Comparison of ENCODE assay signal across 17 cellular contexts in the genomic region with DNA sequence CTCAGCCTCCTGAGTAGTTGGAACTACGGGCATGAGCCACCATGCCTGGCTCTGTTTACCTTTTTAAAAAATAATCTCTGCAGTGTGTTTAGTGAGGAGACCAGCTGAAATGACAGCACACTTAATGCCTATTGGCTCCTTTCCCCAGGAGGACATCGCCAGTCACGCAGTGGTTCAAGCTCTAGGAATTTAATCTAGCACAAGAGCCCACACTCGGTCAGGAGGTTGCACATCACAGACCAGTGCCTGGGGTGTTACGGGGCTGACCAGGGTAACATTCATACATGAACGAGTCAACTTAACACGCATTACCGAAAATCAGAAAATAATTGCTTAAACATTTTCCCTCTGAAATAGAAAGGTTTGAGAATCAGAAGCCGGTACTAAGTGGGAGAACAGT.
DNase-seq lines count a peak whose midpoint lies in the region; ATAC-seq and TF ChIP-seq lines count a peak whose summit lies in the region.
"Had no signal": no experiment of that assay in that cellular context is flagged by ENCODE, and none has a peak within 500 bp of the region (broad histone marks: within the 10 kb centered on the region; RNA-seq: fewer than 3 reads in every experiment).

No MANE protein-coding gene starts in this region.

- H3K4me3 Mint-ChIP-seq in activated T-helper 1 cell treated with anti-CD3 and anti-CD28 coated beads, Interleukin-12 subunit alpha, Interleukin-12 subunit beta, Interleukin-2, Interleukin-4 antibody, amounts not matched to agents 30 ng/mL and 10 ng/mL and 1 ng/mL, durations not matched to agents 14 hours and 24 hours and 36 hours: no peak overlapping the region
- H3K4me3 Mint-ChIP-seq: CD14-positive monocyte; CD8-positive, alpha-beta T cell had no signal

- H2AK5ac ChIP-seq in mesendoderm (ENCODE audit: low read length): no peak overlapping the region

- H3K4me1 Mint-ChIP-seq in activated T-helper 1 cell treated with anti-CD3 and anti-CD28 coated beads, Interleukin-12 subunit alpha, Interleukin-12 subunit beta, Interleukin-2, Interleukin-4 antibody, amounts not matched to agents 30 ng/mL and 10 ng/mL and 1 ng/mL, durations not matched to agents 14 hours and 24 hours and 36 hours (ENCODE audit: low read depth): no peaks in the 10 kb centered on the region
- H3K4me1 Mint-ChIP-seq: CD14-positive monocyte had no signal

- no CpG with 5 or more reads among the region's 9 CpGs for WGBS in mesendoderm (ENCODE audit: extremely low coverage, insufficient coverage, low lambda C conversion rate)

- H3K4me1 ChIP-seq in left ventricle myocardium inferior: peaks cover 26% of the 10 kb centered on the region
- no peaks in the 10 kb centered on the region for H3K4me1 ChIP-seq in mesendoderm (ENCODE audit: control insufficient read depth, low read depth, low read length)
- H3K4me1 ChIP-seq: HAP-1 had no signal

- peaks cover 9% of the 10 kb centered on the region for H3K9me3 ChIP-seq in left ventricle myocardium inferior (replicated peaks)
- H3K9me3 ChIP-seq: BLaER1, HAP-1 had no signal

- H3K27me3 ChIP-seq in left ventricle myocardium inferior (ENCODE audit: low read depth) (no peaks in the 10 kb centered on the region), mesendoderm (ENCODE audit: insufficient read depth, low read length, poor library complexity) (no peaks in the 10 kb centered on the region)
- H3K27me3 ChIP-seq: BLaER1 had no signal

- no peak overlapping the region for H3K4me3 ChIP-seq in left ventricle myocardium inferior
- no peak overlapping the region for H3K4me3 ChIP-seq in mesendoderm (ENCODE audit: low read length)
- H3K4me3 ChIP-seq: BLaER1, GM12878, HAP-1 had no signal

- H2BK5ac ChIP-seq in mesendoderm (ENCODE audit: low read length): no peak overlapping the region

- no peaks in the 10 kb centered on the region for H3K79me1 ChIP-seq in mesendoderm (ENCODE audit: low read length)

- intact Hi-C loops in Right ventricle myocardium superior (cut with DNase I): no loop called here
- intact Hi-C loops in left ventricle myocardium inferior (cut with micrococcal nuclease): no loop called here
- intact Hi-C loops in activated T-helper 1 cell treated with anti-CD3 and anti-CD28 coated beads, Interleukin-12 subunit alpha, Interleukin-12 subunit beta, Interleukin-2, Interleukin-4 antibody, amounts not matched to agents 30 ng/mL and 10 ng/mL and 1 ng/mL, durations not matched to agents 14 hours and 24 hours and 36 hours (cut with micrococcal nuclease): no loop called here

- H3K27ac ChIP-seq in left ventricle myocardium inferior (replicated peaks): peak overlapping the region; percentile 55
- no peak overlapping the region for H3K27ac ChIP-seq in mesendoderm (ENCODE audit: low read depth, low read length)
- H3K27ac ChIP-seq: BLaER1 had no signal

- H4K8ac ChIP-seq in mesendoderm (ENCODE audit: low read depth, low read length): no peak overlapping the region

- no peak overlapping the region for H3K9ac ChIP-seq in mesendoderm (ENCODE audit: low read length)
- H3K9ac ChIP-seq: BLaER1 had no signal

- no peak overlapping the region for H4K5ac ChIP-seq in mesendoderm (ENCODE audit: low read length)

- no peak overlapping the region for H2BK15ac ChIP-seq in mesendoderm (replicated peaks; ENCODE audit: low read depth)

- no peak overlapping the region for H3K4ac ChIP-seq in mesendoderm (ENCODE audit: low read depth, low read length)

- DNase-seq in amniotic epithelial cell (ENCODE audit: low read depth) (peak; percentile 30), Right ventricle myocardium superior (no peak), left ventricle myocardium inferior (no peak), mesendoderm (no peak), NCI-H774 (lab: John Stamatoyannopoulos, UW) (no peak)
- DNase-seq in activated T-helper 1 cell treated with anti-CD3 and anti-CD28 coated beads, Interleukin-12 subunit alpha, Interleukin-12 subunit beta, Interleukin-2, Interleukin-4 antibody, amounts not matched to agents 30 ng/mL and 10 ng/mL and 1 ng/mL, durations not matched to agents 14 hours and 24 hours and 36 hours (ENCODE audit: low spot score): no peak
- no peak for DNase-seq in stimulated activated CD4-positive, alpha-beta T cell treated with anti-CD3 and anti-CD28 coated beads, Interleukin-12 subunit alpha, Interleukin-12 subunit beta, amount 100 ng/mL, for 4 hours
- DNase-seq: 8988T; Calu3; CD8-positive, alpha-beta T cell; DMS79 treated with DMSO at 0.1 percent for 48 hours; GF-D8 had no signal

- H2BK120ac ChIP-seq in mesendoderm (ENCODE audit: low read depth, low read length): no peak overlapping the region

- no peaks in the 10 kb centered on the region for H3K79me2 ChIP-seq in mesendoderm (ENCODE audit: control insufficient read depth, insufficient read depth, low read length)

- peak overlapping the region; percentile 22 for H3K18ac ChIP-seq in mesendoderm (ENCODE audit: low read length)

- no peak for TF ChIP-seq CTCF in left ventricle myocardium inferior (IDR thresholded peaks at IDR 0.05; ENCODE audit: borderline replicate concordance)

- H3K4me2 ChIP-seq in mesendoderm (ENCODE audit: low read length): no peak overlapping the region
- H3K4me2 ChIP-seq: BLaER1 had no signal

- no peak overlapping the region for H3K56ac ChIP-seq in mesendoderm (ENCODE audit: low read length)

- H3K9me3 Mint-ChIP-seq in activated T-helper 1 cell treated with anti-CD3 and anti-CD28 coated beads, Interleukin-12 subunit alpha, Interleukin-12 subunit beta, Interleukin-2, Interleukin-4 antibody, amounts not matched to agents 30 ng/mL and 10 ng/mL and 1 ng/mL, durations not matched to agents 14 hours and 24 hours and 36 hours: no peaks in the 10 kb centered on the region
- H3K9me3 Mint-ChIP-seq: CD8-positive, alpha-beta T cell had no signal

- ATAC-seq in Right ventricle myocardium superior (ENCODE audit: poor library complexity): peak; percentile 78
- ATAC-seq in GM18868 (IDR thresholded peaks at IDR 0.05; ENCODE audit: unreplicated experiment): no peak
- ATAC-seq: CD8-positive, alpha-beta T cell; GM12878 had no signal

- no peak overlapping the region for H3K23ac ChIP-seq in mesendoderm (ENCODE audit: low read length)

- H3K27me3 Mint-ChIP-seq in activated T-helper 1 cell treated with anti-CD3 and anti-CD28 coated beads, Interleukin-12 subunit alpha, Interleukin-12 subunit beta, Interleukin-2, Interleukin-4 antibody, amounts not matched to agents 30 ng/mL and 10 ng/mL and 1 ng/mL, durations not matched to agents 14 hours and 24 hours and 36 hours (ENCODE audit: insufficient read depth): peaks cover under 1% of the 10 kb centered on the region

- H3K36me3 Mint-ChIP-seq in activated T-helper 1 cell treated with anti-CD3 and anti-CD28 coated beads, Interleukin-12 subunit alpha, Interleukin-12 subunit beta, Interleukin-2, Interleukin-4 antibody, amounts not matched to agents 30 ng/mL and 10 ng/mL and 1 ng/mL, durations not matched to agents 14 hours and 24 hours and 36 hours (ENCODE audit: low read depth): no peaks in the 10 kb centered on the region
- H3K36me3 Mint-ChIP-seq: CD14-positive monocyte; CD8-positive, alpha-beta T cell had no signal

- H3K27ac Mint-ChIP-seq in activated T-helper 1 cell treated with anti-CD3 and anti-CD28 coated beads, Interleukin-12 subunit alpha, Interleukin-12 subunit beta, Interleukin-2, Interleukin-4 antibody, amounts not matched to agents 30 ng/mL and 10 ng/mL and 1 ng/mL, durations not matched to agents 14 hours and 24 hours and 36 hours: no peak overlapping the region
- H3K27ac Mint-ChIP-seq: CD8-positive, alpha-beta T cell had no signal

- H3K36me3 ChIP-seq in left ventricle myocardium inferior (no peaks in the 10 kb centered on the region), mesendoderm (ENCODE audit: control insufficient read depth, insufficient read depth, low read length) (no peaks in the 10 kb centered on the region)
- H3K36me3 ChIP-seq: BLaER1, HAP-1 had no signal
